Comparison of ENCODE assay signal across 8 cellular contexts in the genomic region with DNA sequence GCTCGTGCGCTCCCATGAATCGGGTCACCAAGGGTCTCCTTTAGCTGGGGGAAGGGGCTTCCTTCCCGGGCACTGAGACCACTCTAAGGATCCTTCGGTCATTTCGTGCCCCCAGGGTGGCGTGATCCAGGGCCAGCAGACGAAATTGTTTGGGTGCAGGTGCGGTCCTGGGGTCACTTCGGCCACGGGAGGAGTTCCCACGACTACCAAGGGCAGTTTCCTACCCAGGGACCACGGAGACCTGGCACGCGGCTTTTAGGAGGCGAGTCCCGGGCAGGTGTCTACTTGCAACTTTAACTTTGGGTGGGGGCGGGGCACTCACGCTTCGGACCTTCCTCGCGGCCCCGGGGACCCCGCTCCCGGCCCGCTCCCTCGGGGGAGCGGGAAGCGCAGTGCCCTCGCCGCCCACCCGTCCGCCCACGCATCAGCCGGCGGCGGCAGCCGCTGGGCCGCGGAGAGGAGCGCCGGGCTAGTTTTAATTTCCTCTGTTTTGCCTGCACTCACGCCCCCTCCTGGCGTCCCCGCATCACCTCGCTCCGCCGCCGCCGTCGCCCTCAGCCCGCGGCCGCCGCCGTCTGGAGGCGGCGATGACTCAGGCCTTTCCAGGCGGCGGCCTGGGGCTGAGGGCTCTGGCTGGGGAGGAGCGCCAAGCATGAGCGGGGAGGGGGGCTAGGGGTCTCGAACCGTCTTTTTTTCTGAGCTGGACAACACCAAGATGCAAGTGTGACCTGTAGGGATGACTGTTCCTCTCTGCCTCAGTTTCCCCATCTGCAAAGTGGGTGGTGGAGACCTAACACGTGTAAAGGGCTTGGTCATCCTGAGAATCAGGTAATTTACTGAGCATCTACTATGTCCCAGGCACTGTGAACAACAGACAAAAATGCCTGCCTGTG. TPM values are rescaled to one million over a fixed set of nuclear protein-coding genes. Genes with fewer than 3 reads are reported as not detected.
A peak's percentile ranks its signal among the peaks of the same experiment; 100 is the strongest.
DNase-seq lines count a peak whose midpoint lies in the region; ATAC-seq and TF ChIP-seq lines count a peak whose summit lies in the region.

No MANE protein-coding gene starts in this region.

- ATAC-seq in GM18502 (IDR thresholded peaks at IDR 0.05; ENCODE audit: poor library complexity, unreplicated experiment) = no peak

- TF ChIP-seq EP300 in Ishikawa (IDR thresholded peaks at IDR 0.05; ENCODE audit: borderline replicate concordance) = no peak

- peak; percentile 51; the same call in 1 of the 2 replicates for TF ChIP-seq RAD21 in Ishikawa (IDR thresholded peaks at IDR 0.05; ENCODE audit: low read depth)

- H3K27ac ChIP-seq in parathyroid adenoma (no peak overlapping the region), thymus (ENCODE audit: low read depth) (no peak overlapping the region)

- H3K4me1 ChIP-seq in parathyroid adenoma (no peaks in the 10 kb centered on the region), thymus (ENCODE audit: control insufficient read depth, insufficient read depth, low read length) (peaks cover 8% of the 10 kb centered on the region)

- H3K4me2 ChIP-seq in parathyroid adenoma (ENCODE audit: low read length) = peak overlapping the region; percentile 83

- no peaks in the 10 kb centered on the region for H3K79me2 ChIP-seq in parathyroid adenoma

- in situ Hi-C loops in G401 (cut with HindIII; ENCODE audit: low sequenced_read_pairs) = no loop called here

- H3K9me3 ChIP-seq in parathyroid adenoma (ENCODE audit: control insufficient read depth, low read length) (no peaks in the 10 kb centered on the region), thymus (ENCODE audit: control insufficient read depth) (peaks cover 2% of the 10 kb centered on the region)

- DNase-seq in G401 (ENCODE audit: low spot score) (peak; percentile 61), SK-N-DZ (ENCODE audit: low spot score) (peak; percentile 74), germinal center (ENCODE audit: low spot score) (peak; percentile 78)
- DNase-seq in activated naive CD4-positive, alpha-beta T cell (lab: John Stamatoyannopoulos, UW) = peak; percentile 42 to 77 (median 58)

- no peaks in the 10 kb centered on the region for H3K27me3 ChIP-seq in parathyroid adenoma (ENCODE audit: control insufficient read depth, insufficient read depth, low read length)
- peaks cover 37% of the 10 kb centered on the region for H3K27me3 ChIP-seq in thymus (ENCODE audit: control insufficient read depth, insufficient read depth)

- peak overlapping the region; percentile 51 for H3K4me3 ChIP-seq in parathyroid adenoma (ENCODE audit: low read depth, low read length)
- H3K4me3 ChIP-seq in thymus (ENCODE audit: low read length) = peak overlapping the region; percentile 59

- no peaks in the 10 kb centered on the region for H3K36me3 ChIP-seq in parathyroid adenoma (ENCODE audit: control insufficient read depth, insufficient read depth, low read length)
- no peaks in the 10 kb centered on the region for H3K36me3 ChIP-seq in thymus (ENCODE audit: control insufficient read depth, insufficient read depth)

- peak overlapping the region; percentile 88 for H2AFZ ChIP-seq in parathyroid adenoma

- peak; percentile 85 for TF ChIP-seq CTCF in parathyroid adenoma (IDR thresholded peaks at IDR 0.05)

- 1% methylated on average over 65 of the region's 65 CpGs for WGBS in thymus

- H3K9ac ChIP-seq in parathyroid adenoma = no peak overlapping the region

TF ChIP-seq in Ishikawa, 13 proteins besides CTCF, POLR2A, EP300 and RAD21:
- TF ChIP-seq CREB1 (IDR thresholded peaks at IDR 0.05; ENCODE audit: low read depth) (no peak), FOXM1 (IDR thresholded peaks at IDR 0.05; ENCODE audit: borderline replicate concordance, low read depth) (no peak), ZBTB7A (IDR thresholded peaks at IDR 0.05; ENCODE audit: low read depth) (peak; percentile 73), TAF1 (IDR thresholded peaks at IDR 0.05; ENCODE audit: low read depth) (no peak), TCF12 (IDR thresholded peaks at IDR 0.05; ENCODE audit: low read depth) (no peak), NFIC (IDR thresholded peaks at IDR 0.05) (no peak), USF1 (IDR thresholded peaks at IDR 0.05) (no peak), CEBPB (IDR thresholded peaks at IDR 0.05) (no peak), YY1 (IDR thresholded peaks at IDR 0.05; ENCODE audit: low read depth) (no peak), EGR1 (IDR thresholded peaks at IDR 0.05) (peak; percentile 92)
- TF ChIP-seq, protein P1, sequence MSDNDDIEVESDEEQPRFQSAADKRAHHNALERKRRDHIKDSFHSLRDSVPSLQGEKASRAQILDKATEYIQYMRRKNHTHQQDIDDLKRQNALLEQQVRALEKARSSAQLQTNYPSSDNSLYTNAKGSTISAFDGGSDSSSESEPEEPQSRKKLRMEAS (IDR thresholded peaks at IDR 0.05) = peak; percentile 33

RNA-seq across cellular contexts. Expression of gene OLFM2, which starts 21.8 kb away (rescaled TPM):
- 5.8 and 11.5 TPM in 2 replicates for total RNA-seq in G401 (2014; rRNA removed; shearing (Covaris generic))
- polyA plus RNA-seq in SK-N-DZ (2014; cell fraction: cytosol; rRNA removed) = 27.1 and 50.2 TPM in 2 replicates
- 11.8 and 26.8 TPM in 2 replicates for polyA plus RNA-seq in SK-N-DZ (2014; cell fraction: nucleus; rRNA removed)
- polyA plus RNA-seq in thymus = 14.3 TPM
